In genomic region chr11:13682212-13682611, GRCh38 we compare ENCODE assay signal across 19 cellular contexts. TPM values are rescaled to one million over a fixed set of nuclear protein-coding genes. Genes with fewer than 3 reads are reported as not detected.
DNase-seq lines count a peak whose midpoint lies in the region; ATAC-seq, FAIRE-seq and TF ChIP-seq lines count a peak whose summit lies in the region.
"Had no signal": no experiment of that assay in that cellular context is flagged by ENCODE, and none has a peak within 500 bp of the region (broad histone marks: within the 10 kb centered on the region; RNA-seq: fewer than 3 reads in every experiment).

No MANE protein-coding gene starts in this region.

- no peak for ATAC-seq in activated CD4-positive, CD25-positive, alpha-beta regulatory T cell treated with anti-CD3 and anti-CD28 coated beads, Interleukin-2, amount 50 U/mL, for 24 hours
- ATAC-seq: GM12878, HCT116, HepG2 had no signal

- 59 to 69% methylated on average over 1 of the region's 1 CpG for WGBS in transverse colon (ENCODE audit: low coverage in 1 of 2), 2 donors

- H3K27ac ChIP-seq in transverse colon = peak overlapping the region in 3 of 4 donors; percentile 4 to 32 (median 18)
- H3K27ac ChIP-seq: BLaER1 treated with 17β-estradiol and CSF1 and Interleukin-3, amounts not matched to agents 10 nM and 100 nM; GM23248 had no signal

- TF ChIP-seq POLR2A in transverse colon (IDR thresholded peaks at IDR 0.05) = no peak

- H3K27me3 ChIP-seq in transverse colon = no peaks in the 10 kb centered on the region
- H3K27me3 ChIP-seq: BLaER1 treated with 17β-estradiol and CSF1 and Interleukin-3, amounts not matched to agents 10 nM and 100 nM had no signal

- TF ChIP-seq EP300 in transverse colon (IDR thresholded peaks at IDR 0.05; ENCODE audit: low read depth) = no peak

- H3K9me3 ChIP-seq in transverse colon = no peaks in the 10 kb centered on the region

- DNase-seq in EH (ENCODE audit: low read depth) (peak; percentile 8), dermis blood vessel endothelial cell (peak; percentile 12), transverse colon (no peak), dedifferentiated amniotic fluid mesenchymal stem cell (ENCODE audit: extremely low spot score) (no peak), urothelium cell line (ENCODE audit: low spot score) (no peak)
- DNase-seq: ACHN; Calu3; CD4-positive, alpha-beta T cell; DMS 273 treated with DMSO at 0.1 percent for 48 hours; GM23248 had no signal

- peaks cover 0 to 46% (median 28%) of the 10 kb centered on the region in 4 donors for H3K4me1 ChIP-seq in transverse colon

- intact Hi-C loops in transverse colon (cut with DNase I; ENCODE audit: low total_unique reads) = no loop called here

- H3K36me3 ChIP-seq in transverse colon = no peaks in the 10 kb centered on the region

- H3K4me3 ChIP-seq in transverse colon = no peak overlapping the region
- H3K4me3 ChIP-seq: BLaER1 treated with 17β-estradiol and CSF1 and Interleukin-3, amounts not matched to agents 10 nM and 100 nM; GM12878; GM23248 had no signal

- in situ Hi-C loops in transverse colon (cut with MboI; ENCODE audit: low pct_ligation_motif_present in 1 of 4, low pct_unique_long_range_greater_than_20kb in 1 of 4, low sequenced_read_pairs in 3 of 4) = no loop called here

- FAIRE-seq in islet of Langerhans (lab: Jason Lieb, UNC) (peak; percentile 47), urothelium cell line (lab: Jason Lieb, UNC) (no peak)
- FAIRE-seq: GM12878, GM18507, H54, HepG2, HTR-8/SVneo had no signal

- TF ChIP-seq CTCF in transverse colon (IDR thresholded peaks at IDR 0.05) = no peak

RNA-seq across cellular contexts. Expression of gene FAR1, which starts 13.7 kb away (rescaled TPM):
- total RNA-seq in dermis blood vessel endothelial cell (76.2 and 115 TPM in 2 replicates), transverse colon (100 to 1,000 TPM in 2 of 4 donors, 10 to 100 TPM in 2; 51.3 to 142 (median 89.5) TPM)

Comparison
In these comparisons a context has a peak if more than half of its experiments do, and no peak if none do; other contexts are left out.
1. DNase-seq: peak in EH (single experiment) and dermis blood vessel endothelial cell (single experiment); none in transverse colon (single experiment), dedifferentiated amniotic fluid mesenchymal stem cell (single experiment) and urothelium cell line (single experiment).